Comparison of ENCODE assay signal across 27 cellular contexts in genomic region chr20:58970146-58970545, GRCh38. TPM values are rescaled to one million over a fixed set of nuclear protein-coding genes. Genes with fewer than 3 reads are reported as not detected.
DNase-seq lines count a peak whose midpoint lies in the region; ATAC-seq and TF ChIP-seq lines count a peak whose summit lies in the region.
"Had no signal": no experiment of that assay in that cellular context is flagged by ENCODE, and none has a peak within 500 bp of the region (broad histone marks: within the 10 kb centered on the region; RNA-seq: fewer than 3 reads in every experiment).

No MANE protein-coding gene starts in this region.

- POLR2A ChIA-PET in OCI-LY7 (lab: Charles Lee): interaction anchor here (1.1 kb wide), 1 partner anchor 61 kb away, joined by 3 read pairs; no protein-coding TSS in a partner anchor

- H3K4me2 ChIP-seq in DOHH2 (ENCODE audit: low read length) (peak overlapping the region; percentile 53), OCI-LY7 (ENCODE audit: low read length) (peak overlapping the region; percentile 27)

- H3K27ac ChIP-seq in DOHH2 (ENCODE audit: low read depth, low read length) (no peak overlapping the region), OCI-LY7 (ENCODE audit: low read depth, low read length, poor library complexity, severe bottlenecking) (no peak overlapping the region), gastrocnemius medialis (no peak overlapping the region)
- H3K27ac ChIP-seq: GM23248, HL-60, RWPE1 had no signal

- intact Hi-C loops in OCI-LY7 (cut with micrococcal nuclease; ENCODE audit: unreplicated experiment) (no loop called here), gastrocnemius medialis (cut with DNase I; ENCODE audit: low total_unique reads) (no loop called here)

- peaks cover 4% of the 10 kb centered on the region; the same call in 1 of the 2 replicates for H3F3A ChIP-seq in DOHH2 (ENCODE audit: control insufficient read depth, insufficient read depth)

- CTCF ChIA-PET in OCI-LY7 (lab: Charles Lee; ENCODE audit: unreplicated experiment): no interaction called here

- DNase-seq in OCI-LY7 (ENCODE audit: low spot score) (no peak), gastrocnemius medialis (no peak)
- DNase-seq: CD4-positive, alpha-beta T cell; GM23248; IMR-90; NCI-H1048; NCI-H1436; NCI-H2029; NCI-H2171; NCI-H748 treated with DMSO at 0.1 percent for 48 hours; PC-3; SIG-M5; T-cell; T-helper 9 cell had no signal

- H3K9me3 ChIP-seq in DOHH2 (ENCODE audit: control insufficient read depth, insufficient read depth, low read length) (peaks cover 9% of the 10 kb centered on the region; the same call in 1 of the 2 replicates), OCI-LY7 (ENCODE audit: low read length) (peaks cover 17% of the 10 kb centered on the region; the same call in 1 of the 2 replicates), gastrocnemius medialis (peaks cover 0 to 10% (median 0%) of the 10 kb centered on the region in 3 donors)

- TF ChIP-seq POLR2A in gastrocnemius medialis (IDR thresholded peaks at IDR 0.05): no peak

- BruUV-seq in OCI-LY7 (replicated peaks; lab: Mats Ljungman, UMichigan): no TSS peak

- no peaks in the 10 kb centered on the region for H3K79me2 ChIP-seq in DOHH2 (ENCODE audit: control insufficient read depth, low read length)
- H3K79me2 ChIP-seq in OCI-LY7 (ENCODE audit: insufficient read depth, low read depth, low read length): no peaks in the 10 kb centered on the region

- H3K36me3 ChIP-seq in DOHH2 (ENCODE audit: control insufficient read depth, low read length) (no peaks in the 10 kb centered on the region), OCI-LY7 (ENCODE audit: insufficient read depth, low read length) (no peaks in the 10 kb centered on the region), gastrocnemius medialis (no peaks in the 10 kb centered on the region)
- H3K36me3 ChIP-seq: HAP-1 had no signal

- H3K4me3 ChIP-seq in DOHH2 (ENCODE audit: low read length) (peak overlapping the region; percentile 25; the same call in 1 of the 2 replicates), OCI-LY7 (ENCODE audit: low read depth, low read length, poor library complexity, severe bottlenecking) (no peak overlapping the region), gastrocnemius medialis (no peak overlapping the region)
- H3K4me3 ChIP-seq: GM23248, HAP-1 had no signal

- H4K20me1 ChIP-seq in DOHH2 (ENCODE audit: control insufficient read depth, insufficient read depth, low read depth, low read length) (no peaks in the 10 kb centered on the region), OCI-LY7 (ENCODE audit: insufficient read depth, low read length) (no peaks in the 10 kb centered on the region)

- no peaks in the 10 kb centered on the region for H3K9me2 ChIP-seq in DOHH2 (replicated peaks; ENCODE audit: control insufficient read depth, low read length)
- no peaks in the 10 kb centered on the region for H3K9me2 ChIP-seq in OCI-LY7 (ENCODE audit: insufficient read depth, low read length)

- H3K4me1 ChIP-seq in DOHH2 (ENCODE audit: control insufficient read depth, low read length) (peaks cover 21% of the 10 kb centered on the region), OCI-LY7 (ENCODE audit: insufficient read depth, low read length, poor library complexity, severe bottlenecking) (peaks cover 13% of the 10 kb centered on the region), gastrocnemius medialis (no peaks in the 10 kb centered on the region)
- H3K4me1 ChIP-seq: Caco-2, HAP-1 had no signal

- H2AFZ ChIP-seq in OCI-LY7 (ENCODE audit: low read length): no peak overlapping the region
- H2AFZ ChIP-seq: GM23248 had no signal

- ATAC-seq in GM18867 (IDR thresholded peaks at IDR 0.05; ENCODE audit: unreplicated experiment): peak; percentile 56
- peak; percentile 45 for ATAC-seq in HG03175 (IDR thresholded peaks at IDR 0.05; ENCODE audit: unreplicated experiment)
- ATAC-seq in GM21367 (IDR thresholded peaks at IDR 0.05; ENCODE audit: unreplicated experiment): no peak
- ATAC-seq in GM19463 (IDR thresholded peaks at IDR 0.05; ENCODE audit: unreplicated experiment): no peak
- ATAC-seq in HG02981 (IDR thresholded peaks at IDR 0.05; ENCODE audit: unreplicated experiment): no peak
- ATAC-seq in gastrocnemius medialis: no peak
- ATAC-seq: PC-3, SK-N-SH treated with all-trans-retinoic acid at 6 μM for 48 hours, T-cell had no signal

- 0 out of 2 replicates have a peak, but pooled peaks cover 5% of the 10 kb centered on the region for H3K27me3 ChIP-seq in DOHH2 (ENCODE audit: control insufficient read depth, low read length)
- no peaks in the 10 kb centered on the region for H3K27me3 ChIP-seq in gastrocnemius medialis

- no peak for TF ChIP-seq CTCF in DOHH2 (IDR thresholded peaks at IDR 0.05; ENCODE audit: low read depth, low read length, poor library complexity, severe bottlenecking)
- TF ChIP-seq CTCF in OCI-LY7 (conservative IDR thresholded peaks at IDR 0.05; ENCODE audit: low read length): no peak
- TF ChIP-seq CTCF in gastrocnemius medialis (IDR thresholded peaks at IDR 0.05 in 4 of 5, conservative IDR thresholded peaks at IDR 0.05 in 1 of 5): no peak

- in situ Hi-C loops in gastrocnemius medialis (cut with MboI; ENCODE audit: low sequenced_read_pairs in 4 of 4): no loop called here

RNA-seq across cellular contexts. Expression of gene NELFCD, which starts 10.9 kb away (rescaled TPM):
- 83.4 and 90.7 TPM in 2 replicates for total RNA-seq in OCI-LY7 (2014; rRNA removed; shearing (Covaris generic))
- 143 and 155 TPM in 2 replicates for total RNA-seq in OCI-LY7 (2022)
- total RNA-seq in gastrocnemius medialis: 10 to 100 TPM; 37.8 to 44.3 (median 40.9) TPM

RNA-seq across cellular contexts. Expression of gene CTSZ, which starts 36.9 kb away (rescaled TPM):
- 47.2 and 50.5 TPM in 2 replicates for total RNA-seq in OCI-LY7 (2014; rRNA removed; shearing (Covaris generic))
- 81.5 and 114 TPM in 2 replicates for total RNA-seq in OCI-LY7 (2022)
- 10 to 100 TPM; 25.2 to 58.7 (median 51.9) TPM for total RNA-seq in gastrocnemius medialis

RNA-seq across cellular contexts. Expression of gene TUBB1, which starts 49.1 kb away (rescaled TPM):
- total RNA-seq in OCI-LY7 (2014; rRNA removed; shearing (Covaris generic)): not detected in 2 replicates
- total RNA-seq in OCI-LY7 (2022): 0.11 and 0.13 TPM in 2 replicates
- under 1 TPM in 1 of 4 donors, not detected in 3; 0.07 TPM for total RNA-seq in gastrocnemius medialis
- total RNA-seq: GM23248, HT1080, IMR-90, MCF 10A, PC-3 had no signal

Comparison
In these comparisons a context has a peak if more than half of its experiments do, and no peak if none do; other contexts are left out.
1. ATAC-seq: peak in GM18867 (single experiment) and HG03175 (single experiment); none in GM21367 (single experiment), GM19463 (single experiment), HG02981 (single experiment) and gastrocnemius medialis (0 of 2).